25 cellular contexts compared by ENCODE assay signal in genomic region chr3:52364322-52364721, GRCh38.
"Had no signal": no experiment of that assay in that cellular context is flagged by ENCODE, and none has a peak within 500 bp of the region (broad histone marks: within the 10 kb centered on the region; RNA-seq: fewer than 3 reads in every experiment).

No MANE protein-coding gene starts in this region.

- H3K4me3 ChIP-seq: MG63 had no signal

- H3K9ac ChIP-seq: KMS-11 had no signal

- H3K4me3 Mint-ChIP-seq: activated B cell treated with CpG ODN at 0.5 μM for 24 hours; activated CD4-positive, alpha-beta memory T cell treated with anti-CD3 and anti-CD28 coated beads for 36 hours; activated CD4-positive, alpha-beta T cell treated with anti-CD3 and anti-CD28 coated beads, Interleukin-2, amount 10 ng/mL, durations not matched to agents 7 days and 5 days; activated naive CD4-positive, alpha-beta T cell treated with anti-CD3 and anti-CD28 coated beads for 36 hours; activated naive CD8-positive, alpha-beta T cell; activated T-helper 17 cell treated with anti-CD3 and anti-CD28 coated beads, Interleukin-2, amount 50 U/mL, for 72 hours; T-helper 1 cell treated with Interleukin-12 subunit alpha and Interleukin-12 subunit beta and Interleukin-4 antibody, amounts not matched to agents 30 μg/mL and 1 μg/mL, for 36 hours had no signal

- H3K9me3 ChIP-seq: MG63 had no signal

- H3K36me3 ChIP-seq: brain microvascular endothelial cell, MG63 had no signal

- H3K4me1 Mint-ChIP-seq: activated B cell treated with CpG ODN at 0.5 μM for 24 hours; activated CD4-positive, alpha-beta T cell treated with anti-CD3 and anti-CD28 coated beads, Interleukin-2, amount 10 ng/mL, durations not matched to agents 7 days and 5 days; activated T-helper 17 cell treated with anti-CD3 and anti-CD28 coated beads, Interleukin-2, amount 50 U/mL, for 72 hours had no signal

- DNase-seq: activated B cell treated with CpG ODN at 0.5 μM for 24 hours; activated CD4-positive, alpha-beta memory T cell treated with anti-CD3 and anti-CD28 coated beads for 36 hours; activated CD4-positive, alpha-beta T cell treated with anti-CD3 and anti-CD28 coated beads for 1 hour; activated CD4-positive, alpha-beta T cell treated with anti-CD3 and anti-CD28 coated beads, Interleukin-2, amount 10 ng/mL, durations not matched to agents 7 days and 5 days; activated gamma-delta T cell; activated naive CD4-positive, alpha-beta T cell treated with anti-CD3 and anti-CD28 coated beads for 36 hours; activated T-cell treated with anti-CD3 and anti-CD28 coated beads for 4 hours; activated T-cell treated with anti-CD3 and anti-CD28 coated beads, Interleukin-2, amount 50 U/mL, for 48 hours; brain microvascular endothelial cell; cerebellar nuclear complex; MG63; MV-4-11; NCI-H1417 treated with DMSO at 0.1 percent for 48 hours; NCI-H1694; NCI-H2029; NCI-H2107; NCI-H526; NCI-H82; OCI-M1; T-helper 9 cell had no signal

- H3K27ac Mint-ChIP-seq: activated B cell treated with CpG ODN at 0.5 μM for 24 hours; activated CD4-positive, alpha-beta memory T cell treated with anti-CD3 and anti-CD28 coated beads for 36 hours; activated CD4-positive, alpha-beta T cell treated with anti-CD3 and anti-CD28 coated beads, Interleukin-2, amount 10 ng/mL, durations not matched to agents 7 days and 5 days; activated naive CD4-positive, alpha-beta T cell treated with anti-CD3 and anti-CD28 coated beads for 36 hours; activated naive CD8-positive, alpha-beta T cell; activated T-helper 17 cell treated with anti-CD3 and anti-CD28 coated beads, Interleukin-2, amount 50 U/mL, for 72 hours; T-helper 1 cell treated with Interleukin-12 subunit alpha and Interleukin-12 subunit beta and Interleukin-4 antibody, amounts not matched to agents 30 μg/mL and 1 μg/mL, for 36 hours had no signal

- H3K36me3 Mint-ChIP-seq: activated naive CD8-positive, alpha-beta T cell had no signal

- H3K27me3 ChIP-seq: brain microvascular endothelial cell, MG63 had no signal

- H3K9me3 Mint-ChIP-seq: activated B cell treated with CpG ODN at 0.5 μM for 24 hours; activated CD4-positive, alpha-beta memory T cell treated with anti-CD3 and anti-CD28 coated beads for 36 hours; activated CD4-positive, alpha-beta T cell treated with anti-CD3 and anti-CD28 coated beads, Interleukin-2, amount 10 ng/mL, durations not matched to agents 7 days and 5 days; activated naive CD4-positive, alpha-beta T cell treated with anti-CD3 and anti-CD28 coated beads for 36 hours; activated T-helper 17 cell treated with anti-CD3 and anti-CD28 coated beads, Interleukin-2, amount 50 U/mL, for 72 hours; T-helper 1 cell treated with Interleukin-12 subunit alpha and Interleukin-12 subunit beta and Interleukin-4 antibody, amounts not matched to agents 30 μg/mL and 1 μg/mL, for 36 hours had no signal

- H3K27me3 Mint-ChIP-seq: activated B cell treated with CpG ODN at 0.5 μM for 24 hours; activated CD4-positive, alpha-beta memory T cell treated with anti-CD3 and anti-CD28 coated beads for 36 hours; activated CD4-positive, alpha-beta T cell treated with anti-CD3 and anti-CD28 coated beads, Interleukin-2, amount 10 ng/mL, durations not matched to agents 7 days and 5 days; activated naive CD8-positive, alpha-beta T cell; activated T-helper 17 cell treated with anti-CD3 and anti-CD28 coated beads, Interleukin-2, amount 50 U/mL, for 72 hours had no signal

- H3K27ac ChIP-seq: brain microvascular endothelial cell, KMS-11, RWPE1 had no signal

- H3K4me2 ChIP-seq: KMS-11 had no signal
